Comparison of ENCODE assay signal across 12 cellular contexts in the genomic region with DNA sequence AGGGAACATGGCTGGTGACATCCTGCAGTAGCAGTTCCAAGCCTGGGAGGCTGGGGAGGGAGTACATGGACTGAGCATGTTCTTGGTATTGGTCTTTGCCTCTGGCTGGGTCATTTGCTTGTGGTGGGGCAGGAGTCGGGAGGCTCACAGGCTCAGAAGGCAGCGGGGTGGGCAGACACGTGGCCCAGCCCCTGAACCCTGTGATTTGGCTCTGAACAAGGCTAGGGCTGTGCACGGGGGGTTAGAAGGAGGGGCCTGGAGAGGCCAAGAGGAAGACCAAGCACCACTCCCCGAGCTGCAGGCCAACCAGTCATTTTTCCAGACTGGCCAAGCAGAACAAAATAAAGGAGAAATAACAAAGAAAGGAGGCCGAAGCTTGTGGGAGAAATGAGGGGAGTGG. TPM values are rescaled to one million over a fixed set of nuclear protein-coding genes. Genes with fewer than 3 reads are reported as not detected.
A peak's percentile ranks its signal among the peaks of the same experiment; 100 is the strongest.
DNase-seq lines count a peak whose midpoint lies in the region; ATAC-seq and TF ChIP-seq lines count a peak whose summit lies in the region.
"Had no signal": no experiment of that assay in that cellular context is flagged by ENCODE, and none has a peak within 500 bp of the region (broad histone marks: within the 10 kb centered on the region; RNA-seq: fewer than 3 reads in every experiment).

No MANE protein-coding gene starts in this region.

- H3K4me3 ChIP-seq in adrenal gland (no peak overlapping the region), neuronal stem cell (ENCODE audit: low read length in 2 of 2) (no peak overlapping the region), tibial nerve (no peak overlapping the region), A673 (ENCODE audit: low read depth, low read length, poor library complexity, severe bottlenecking) (no peak overlapping the region)

- BruUV-seq in A673 (replicated peaks; lab: Mats Ljungman, UMichigan), result no TSS peak

- H3K27ac ChIP-seq in adrenal gland (peak overlapping the region in 3 of 5 donors; percentile 63 to 87 (median 78)), neuronal stem cell (replicated peaks; ENCODE audit: low read length) (peak overlapping the region; percentile 45), tibial nerve (peak overlapping the region; percentile 84 to 97 (median 92)), A673 (ENCODE audit: low read depth, low read length, poor library complexity, severe bottlenecking) (no peak overlapping the region)

- H3K9ac ChIP-seq in neuronal stem cell (ENCODE audit: low read depth, low read length, poor library complexity), result peak overlapping the region; percentile 14
- H3K9ac ChIP-seq: SK-N-SH had no signal

- H3K14ac ChIP-seq in neuronal stem cell (ENCODE audit: low read length), result no peak overlapping the region

- no peak overlapping the region for H2BK5ac ChIP-seq in neuronal stem cell (ENCODE audit: low read length)

- H2BK15ac ChIP-seq in neuronal stem cell (ENCODE audit: low read length), result peak overlapping the region; percentile 41

- no peak overlapping the region for H3K23ac ChIP-seq in neuronal stem cell (ENCODE audit: low read depth, low read length, poor library complexity)

- TF ChIP-seq EP300 in tibial nerve (IDR thresholded peaks at IDR 0.05), result peak; percentile 42 to 83

- H4K91ac ChIP-seq in neuronal stem cell (ENCODE audit: low read depth, low read length, poor library complexity), result no peak overlapping the region

- no peaks in the 10 kb centered on the region for H3K36me3 ChIP-seq in adrenal gland (replicated peaks in 1 of 2)
- no peaks in the 10 kb centered on the region for H3K36me3 ChIP-seq in neuronal stem cell (replicated peaks in 1 of 2; ENCODE audit: control insufficient read depth in 2 of 2, insufficient read depth in 2 of 2, low read length in 2 of 2)
- H3K36me3 ChIP-seq in tibial nerve, result no peaks in the 10 kb centered on the region
- H3K36me3 ChIP-seq in A673 (ENCODE audit: insufficient read depth, low read length, poor library complexity, severe bottlenecking), result no peaks in the 10 kb centered on the region

- H2AK5ac ChIP-seq in neuronal stem cell (ENCODE audit: low read depth, low read length), result peak overlapping the region; percentile 88

- intact Hi-C loops in adrenal gland (cut with DNase I), result no loop called here
- intact Hi-C loops in cardiac septum (cut with DNase I), result no loop called here
- intact Hi-C loops in A673 (cut with micrococcal nuclease; ENCODE audit: unreplicated experiment), result no loop called here

- DNase-seq in adrenal gland, result peak in 5 of 7 donors; percentile 34 to 63 (median 41)
- peak; percentile 80 for DNase-seq in cardiac septum (ENCODE audit: low spot score)
- DNase-seq in neuronal stem cell (ENCODE audit: low spot score), result no peak
- peak; percentile 74 to 84 for DNase-seq in tibial nerve (ENCODE audit: low spot score in 2 of 2)
- no peak for DNase-seq in NCI-H1694 treated with DMSO at 0.1 percent for 48 hours (lab: John Stamatoyannopoulos, UW)
- DNase-seq in A673 (ENCODE audit: low spot score), result no peak
- no peak for DNase-seq in hepatic stellate cell (ENCODE audit: low spot score)
- DNase-seq: activated CD4-positive, alpha-beta T cell treated with anti-CD3 and anti-CD28 coated beads, Interleukin-2, amount 50 U/mL, for 1 hour; NCI-H446 treated with DMSO at 0.1 percent for 48 hours; SK-N-SH; stimulated activated CD8-positive, alpha-beta memory T cell treated with anti-CD3 and anti-CD28 coated beads, Interleukin-4, amount 100 ng/mL, for 48 hours had no signal

- no peak overlapping the region for H3K4me2 ChIP-seq in neuronal stem cell (ENCODE audit: insufficient read depth, low read length, poor library complexity, severe bottlenecking)
- H3K4me2 ChIP-seq: SK-N-SH had no signal

- H2BK120ac ChIP-seq in neuronal stem cell (ENCODE audit: low read depth, low read length), result peak overlapping the region; percentile 48

- no peak overlapping the region for H4K8ac ChIP-seq in neuronal stem cell (ENCODE audit: low read depth, low read length)

- H3K27me3 ChIP-seq in adrenal gland (peaks cover 1% of the 10 kb centered on the region), neuronal stem cell (ENCODE audit: control insufficient read depth in 3 of 3, insufficient read depth in 3 of 3, low read depth in 1 of 3, low read length in 3 of 3) (peaks cover 0 to 37% (median 0%) of the 10 kb centered on the region in 3 experiments), tibial nerve (no peaks in the 10 kb centered on the region), A673 (replicated peaks; ENCODE audit: insufficient read depth, low read depth, low read length, poor library complexity) (no peaks in the 10 kb centered on the region)

- H3K4me1 ChIP-seq in adrenal gland (replicated peaks in 1 of 2), result peaks cover 4 to 15% of the 10 kb centered on the region in 2 donors
- H3K4me1 ChIP-seq in neuronal stem cell (ENCODE audit: control insufficient read depth in 2 of 2, insufficient read depth in 1 of 2, low read depth in 1 of 2, low read length in 2 of 2), result peaks cover 16 to 28% of the 10 kb centered on the region in 2 donors
- peaks cover 5 to 83% (median 54%) of the 10 kb centered on the region in 4 donors for H3K4me1 ChIP-seq in tibial nerve
- peaks cover 5% of the 10 kb centered on the region for H3K4me1 ChIP-seq in A673 (ENCODE audit: insufficient read depth, low read length, poor library complexity, severe bottlenecking)

- no peaks in the 10 kb centered on the region for H3K79me1 ChIP-seq in neuronal stem cell (ENCODE audit: low read depth, low read length)

- no peak overlapping the region for H3K4ac ChIP-seq in neuronal stem cell (ENCODE audit: low read length)

- WGBS in adrenal gland, 4 donors, result 9 to 27% (median 20%) methylated on average over 5 to 6 of the region's 6 CpGs
- no CpG with 5 or more reads among the region's 6 CpGs for WGBS in neuronal stem cell (ENCODE audit: extremely low coverage in 2 of 2, insufficient read length in 2 of 2, insufficient replicate concordance in 1 of 2), 2 donors
- WGBS in tibial nerve, 2 donors, result 10 to 12% methylated on average over 6 of the region's 6 CpGs

- CTCF ChIA-PET in A673 (lab: Charles Lee), result interaction anchor here (0.6 kb wide), 1 partner anchor 128 kb away, joined by 6 read pairs; no protein-coding TSS in a partner anchor

- POLR2A ChIA-PET in A673 (lab: Charles Lee; ENCODE audit: low non-redundant PET), result no interaction called here

- no peak for TF ChIP-seq POLR2A in adrenal gland (IDR thresholded peaks at IDR 0.05)
- TF ChIP-seq POLR2A in tibial nerve (IDR thresholded peaks at IDR 0.05), result peak; percentile 8 to 34

- no peak for ATAC-seq in GM19467 (IDR thresholded peaks at IDR 0.05; ENCODE audit: unreplicated experiment)

- peak overlapping the region; percentile 85 for H2BK12ac ChIP-seq in neuronal stem cell (ENCODE audit: low read length)

- H3K9me3 ChIP-seq in adrenal gland (replicated peaks in 1 of 3) (no peaks in the 10 kb centered on the region), neuronal stem cell (replicated peaks in 1 of 2; ENCODE audit: control insufficient read depth in 2 of 2, insufficient read depth in 1 of 2, low read depth in 1 of 2, low read length in 2 of 2) (no peaks in the 10 kb centered on the region), tibial nerve (no peaks in the 10 kb centered on the region), A673 (ENCODE audit: low read depth, low read length, poor library complexity, severe bottlenecking) (no peaks in the 10 kb centered on the region)
- H3K9me3 ChIP-seq: SK-N-SH had no signal

- H2AFZ ChIP-seq in neuronal stem cell (ENCODE audit: low read length), result peak overlapping the region; percentile 82

- TF ChIP-seq CTCF in adrenal gland (IDR thresholded peaks at IDR 0.05), result no peak
- TF ChIP-seq CTCF in tibial nerve (IDR thresholded peaks at IDR 0.05), result no peak
- no peak for TF ChIP-seq CTCF in A673 (conservative IDR thresholded peaks at IDR 0.05; ENCODE audit: low read depth, low read length)

- H3K18ac ChIP-seq in neuronal stem cell (ENCODE audit: low read length), result peak overlapping the region; percentile 94

RNA-seq across cellular contexts. Expression of gene PRELP, which starts 9.7 kb away (rescaled TPM):
- total RNA-seq in adrenal gland (10 to 100 TPM in 5 of 8 donors, 1 to 10 TPM in 3; 5.4 to 29.4 (median 15.6) TPM), cardiac septum (49.7 TPM), tibial nerve (100 to 1,000 TPM; 108 to 291 (median 153) TPM), A673 (2021) (not detected in 2 replicates)
- polyA plus RNA-seq in adrenal gland, result 10 to 100 TPM in 2 of 3 donors, 1 to 10 TPM in 1; 9.7 to 19.5 (median 12.3) TPM
- 3.9 TPM for polyA plus RNA-seq in neuronal stem cell (2013, experiment 1 of 2)
- polyA plus RNA-seq in neuronal stem cell (2013, experiment 2 of 2), result 4.0 TPM

RNA-seq across cellular contexts. Expression of gene OPTC, which starts 28.0 kb away (rescaled TPM):
- total RNA-seq in adrenal gland (not detected), cardiac septum (not detected), tibial nerve (not detected), A673 (2021) (not detected in 2 replicates)
- polyA plus RNA-seq in adrenal gland, result under 1 TPM in 1 of 3 donors, not detected in 2; 0.07 TPM
- polyA plus RNA-seq in neuronal stem cell (2013, experiment 1 of 2), result 0.11 TPM
- polyA plus RNA-seq in neuronal stem cell (2013, experiment 2 of 2), result 0.08 TPM
- polyA plus RNA-seq: SK-N-SH had no signal

Comparison
In these comparisons a context has a peak if more than half of its experiments do, and no peak if none do; other contexts are left out.
1. DNase-seq: peak in adrenal gland (5 of 7), cardiac septum (single experiment) and tibial nerve (2 of 2); none in neuronal stem cell (single experiment), NCI-H1694 treated with DMSO at 0.1 percent for 48 hours (single experiment), A673 (single experiment) and hepatic stellate cell (single experiment).
2. POLR2A ChIP-seq: peak in tibial nerve (2 of 2); none in adrenal gland (0 of 2).